ENCODE assay signal across 8 cellular contexts in genomic region chr2:20349457-20350034, GRCh38. TPM values are rescaled to one million over a fixed set of nuclear protein-coding genes. Genes with fewer than 3 reads are reported as not detected.
DNase-seq lines count a peak whose midpoint lies in the region; ATAC-seq, FAIRE-seq and TF ChIP-seq lines count a peak whose summit lies in the region.

No MANE protein-coding gene starts in this region.

- peak overlapping the region; percentile 99 for H3K9ac ChIP-seq in BLaER1
- H3K9ac ChIP-seq in Loucy (ENCODE audit: low read depth, low read length, poor library complexity, severe bottlenecking) = peak overlapping the region; percentile 98
- H3K9ac ChIP-seq in colonic mucosa (ENCODE audit: low read depth in 2 of 2, low read length in 2 of 2) = peak overlapping the region; percentile 83 to 91

- peak overlapping the region; percentile 85 for H3K4me3 ChIP-seq in BLaER1
- H3K4me3 ChIP-seq in Loucy (ENCODE audit: low read length, poor library complexity, severe bottlenecking) = peak overlapping the region; percentile 96
- H3K4me3 ChIP-seq in colonic mucosa = peak overlapping the region; percentile 83

- H3K4me3 Mint-ChIP-seq in naive B cell = peak overlapping the region in 4 of 8 donors; percentile 94 to 97 (median 95)

- peaks cover 31% of the 10 kb centered on the region for H3K36me3 ChIP-seq in BLaER1
- no peaks in the 10 kb centered on the region for H3K36me3 ChIP-seq in Loucy (ENCODE audit: insufficient read depth, low read length)
- H3K36me3 ChIP-seq in colonic mucosa = no peaks in the 10 kb centered on the region

- no peaks in the 10 kb centered on the region for H3K9me2 ChIP-seq in Loucy (replicated peaks; ENCODE audit: low read depth, low read length)

- H3K36me3 Mint-ChIP-seq in naive B cell = no peaks in the 10 kb centered on the region

- no peak for ATAC-seq in naive B cell (ENCODE audit: low read depth in 2 of 2)

- peaks cover 28 to 49% (median 41%) of the 10 kb centered on the region in 3 donors for H3K4me1 Mint-ChIP-seq in naive B cell

- peaks cover 5% of the 10 kb centered on the region; the same call in 1 of the 2 replicates for H3K9me3 ChIP-seq in BLaER1
- no peaks in the 10 kb centered on the region for H3K9me3 ChIP-seq in Loucy (ENCODE audit: insufficient read depth, low read depth, low read length)
- no peaks in the 10 kb centered on the region for H3K9me3 ChIP-seq in colonic mucosa

- H3K4me1 ChIP-seq in BLaER1 (peaks cover 49% of the 10 kb centered on the region), Loucy (ENCODE audit: insufficient read depth, low read length, poor library complexity, severe bottlenecking) (peaks cover 47% of the 10 kb centered on the region), colonic mucosa (peaks cover 19% of the 10 kb centered on the region)

- intact Hi-C loops in colonic mucosa (cut with DNase I) = no loop called here

- no peaks in the 10 kb centered on the region for H3K9me3 Mint-ChIP-seq in naive B cell

- peaks cover 59% of the 10 kb centered on the region for H3K79me2 ChIP-seq in Loucy (ENCODE audit: insufficient read depth, low read length)

- no peak for FAIRE-seq in D721Med (lab: Jason Lieb, UNC)

- H3K27me3 ChIP-seq in BLaER1 = no peaks in the 10 kb centered on the region
- H3K27me3 ChIP-seq in Loucy (ENCODE audit: insufficient read depth, low read length, poor library complexity, severe bottlenecking) = peaks cover 6% of the 10 kb centered on the region
- no peaks in the 10 kb centered on the region for H3K27me3 ChIP-seq in colonic mucosa

- DNase-seq in colonic mucosa = no peak
- DNase-seq in naive B cell = no peak
- no peak for DNase-seq in activated effector memory CD4-positive, alpha-beta T cell treated with anti-CD3 and anti-CD28 coated beads, Interleukin-2, amount 50 U/mL, for 16 hours
- DNase-seq in HPDE6-E6E7 (ENCODE audit: extremely low spot score) = no peak
- DNase-seq in D721Med (ENCODE audit: insufficient read length, low spot score) = no peak
- DNase-seq in NCI-H2227 treated with DMSO at 0.1 percent for 48 hours (lab: John Stamatoyannopoulos, UW) = no peak

- H3K27me3 Mint-ChIP-seq in naive B cell = no peaks in the 10 kb centered on the region

- H4K20me1 ChIP-seq in BLaER1 (peaks cover 56% of the 10 kb centered on the region), Loucy (ENCODE audit: insufficient read depth, low read length, poor library complexity, severe bottlenecking) (peaks cover 59% of the 10 kb centered on the region)

- peak overlapping the region; percentile 85 for H3K4me2 ChIP-seq in BLaER1
- H3K4me2 ChIP-seq in Loucy (ENCODE audit: low read depth, low read length, poor library complexity, severe bottlenecking) = peak overlapping the region; percentile 82

- H2AFZ ChIP-seq in Loucy (ENCODE audit: low read length) = no peak overlapping the region

- H3K27ac Mint-ChIP-seq in naive B cell = peak overlapping the region in 5 of 6 donors; percentile 23 to 96 (median 82)

- TF ChIP-seq CTCF in Loucy (conservative IDR thresholded peaks at IDR 0.05; ENCODE audit: low read length) (no peak), colonic mucosa (IDR thresholded peaks at IDR 0.05) (no peak), D721Med (IDR thresholded peaks at IDR 0.05; ENCODE audit: insufficient read depth, missing control alignments) (no peak)

- peaks cover 5% of the 10 kb centered on the region; the same call in 1 of the 2 replicates for H3F3A ChIP-seq in Loucy (ENCODE audit: low read depth)

- H3K27ac ChIP-seq in BLaER1 = peak overlapping the region; percentile 99
- H3K27ac ChIP-seq in colonic mucosa = peak overlapping the region; percentile 92

RNA-seq across cellular contexts. Expression of gene PUM2, which starts 1.1 kb away (rescaled TPM):
- total RNA-seq in colonic mucosa = 100 to 1,000 TPM in 1 of 2 donors, 10 to 100 TPM in 1; 87.7 to 119 TPM
- 10 to 100 TPM; 11.5 to 18.5 (median 16.2) TPM for polyA plus RNA-seq in naive B cell (ENCODE audit: low read depth in 6 of 6)
